Comparison of ENCODE assay signal across 10 cellular contexts in the genomic region with DNA sequence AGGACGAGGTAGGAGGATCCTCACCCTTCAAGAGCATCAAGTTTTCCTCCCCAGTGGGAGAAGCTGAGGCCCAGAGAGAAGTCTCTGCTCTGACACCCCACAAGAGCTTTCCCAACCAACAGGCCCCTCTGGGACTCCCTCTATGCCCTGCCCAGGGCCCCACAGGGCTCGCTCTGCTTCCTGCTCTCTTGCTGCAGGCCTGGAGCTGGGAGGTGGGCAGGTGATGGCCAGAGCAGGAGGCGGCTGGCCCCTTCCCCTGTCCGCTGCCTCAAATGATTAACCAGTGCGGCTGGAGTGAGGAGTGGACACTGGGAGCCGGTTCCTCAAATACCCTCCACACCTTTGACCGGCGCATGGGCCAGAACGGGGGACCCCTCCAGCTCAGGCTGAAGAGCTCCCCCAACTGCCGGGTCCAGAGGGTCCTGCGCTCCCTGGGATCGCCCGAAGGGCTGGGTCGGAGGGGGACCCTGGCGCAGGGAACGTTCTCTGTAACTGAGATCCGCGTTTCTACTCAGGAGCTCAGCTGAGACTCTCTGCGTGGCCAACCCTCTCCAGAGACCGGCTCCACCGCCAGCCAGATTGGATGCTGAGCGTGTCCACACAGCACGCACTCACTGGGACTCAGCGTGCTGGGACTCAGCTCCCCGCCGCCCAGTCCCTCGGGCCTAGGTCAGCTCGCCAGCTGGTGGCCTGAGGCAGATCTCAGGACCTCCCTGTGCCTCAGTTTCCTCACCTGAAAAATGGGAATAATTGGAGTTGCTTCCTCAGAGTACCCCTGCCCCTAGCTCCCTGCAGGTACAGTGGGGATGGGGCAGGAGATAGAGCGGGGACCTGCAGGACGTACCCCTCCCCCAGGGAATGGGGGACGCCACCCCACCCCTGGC. TPM values are rescaled to one million over a fixed set of nuclear protein-coding genes. Genes with fewer than 3 reads are reported as not detected.
DNase-seq lines count a peak whose midpoint lies in the region; ATAC-seq, FAIRE-seq and TF ChIP-seq lines count a peak whose summit lies in the region.
"Had no signal": no experiment of that assay in that cellular context is flagged by ENCODE, and none has a peak within 500 bp of the region (broad histone marks: within the 10 kb centered on the region; RNA-seq: fewer than 3 reads in every experiment).

No MANE protein-coding gene starts in this region.

- no peak overlapping the region for H2AFZ ChIP-seq in PC-3 (ENCODE audit: low read length)
- H2AFZ ChIP-seq in fibroblast of lung (ENCODE audit: low read length), result no peak overlapping the region

- H3K9ac ChIP-seq in PC-3 (ENCODE audit: low read length), result peak overlapping the region; percentile 79
- peak overlapping the region; percentile 7 for H3K9ac ChIP-seq in fibroblast of lung (ENCODE audit: insufficient read depth, low read length)

- BruUV-seq in PC-3 (replicated peaks; lab: Mats Ljungman, UMichigan), result TSS peak; percentile 68

- H3F3A ChIP-seq in PC-3 (ENCODE audit: low read length, unreplicated experiment), result no peaks in the 10 kb centered on the region

- H3K4me2 ChIP-seq in PC-3 (ENCODE audit: low read length), result peak overlapping the region; percentile 86
- peak overlapping the region; percentile 44 for H3K4me2 ChIP-seq in fibroblast of lung (ENCODE audit: extremely low read depth, insufficient read depth, low read length)

- intact Hi-C loops in PC-3 (cut with micrococcal nuclease), result loop anchor here (1.0 to 5.0 kb wide), 2 partner anchors 11 to 74 kb away; no protein-coding TSS in a partner anchor

- H3K36me3 ChIP-seq in PC-3 (ENCODE audit: low read depth, low read length), result no peaks in the 10 kb centered on the region
- H3K36me3 ChIP-seq in fibroblast of lung (ENCODE audit: control insufficient read depth, insufficient read depth, low read length), result no peaks in the 10 kb centered on the region

- H3K27ac ChIP-seq in PC-3 (ENCODE audit: low read length), result peak overlapping the region; percentile 99
- H3K27ac ChIP-seq in fibroblast of lung (ENCODE audit: insufficient read depth, low read length), result no peak overlapping the region

- H3K9me3 Mint-ChIP-seq in activated naive CD4-positive, alpha-beta T cell treated with anti-CD3 and anti-CD28 coated beads, Interleukin-2, amount 50 U/mL, for 72 hours, result no peaks in the 10 kb centered on the region

- H4K20me1 ChIP-seq in PC-3 (ENCODE audit: low read length) (no peaks in the 10 kb centered on the region), fibroblast of lung (ENCODE audit: control insufficient read depth, extremely low read depth, insufficient read depth, low read length) (no peaks in the 10 kb centered on the region)

- POLR2A ChIA-PET in PC-3 (lab: Charles Lee; ENCODE audit: unreplicated experiment), result interaction anchor here (0.6 to 0.7 kb wide), 2 partner anchors 26 to 73 kb away, joined by 6 to 8 read pairs; no protein-coding TSS in a partner anchor

- H3K4me1 ChIP-seq in PC-3 (ENCODE audit: insufficient read depth, low read length) (peaks cover 42% of the 10 kb centered on the region), fibroblast of lung (ENCODE audit: control insufficient read depth, extremely low read depth, insufficient read depth, low read length) (peaks cover 11% of the 10 kb centered on the region)

- CTCF ChIA-PET in PC-3 (lab: Charles Lee), result interaction anchor here (0.6 to 1.0 kb wide), 5 partner anchors 34 to 1072 kb away, joined by 3 to 5 read pairs (median 4); partner anchors contain the start of gene REEP6

- FAIRE-seq in urothelium cell line (lab: Jason Lieb, UNC), result peak; percentile 50

- H3K4me3 ChIP-seq in PC-3 (ENCODE audit: low read length), result peak overlapping the region; percentile 59
- no peak overlapping the region for H3K4me3 ChIP-seq in fibroblast of lung (replicated peaks in 1 of 4; ENCODE audit: control extremely low read depth in 1 of 4, insufficient read depth in 1 of 4, low read depth in 3 of 4, low read length in 4 of 4)

- H3K9me3 ChIP-seq in PC-3 (ENCODE audit: low read length) (no peaks in the 10 kb centered on the region), fibroblast of lung (ENCODE audit: control insufficient read depth, insufficient read depth, low read depth, low read length) (no peaks in the 10 kb centered on the region)

- no peaks in the 10 kb centered on the region for H3K79me2 ChIP-seq in PC-3 (ENCODE audit: low read length)
- H3K79me2 ChIP-seq in fibroblast of lung (ENCODE audit: control insufficient read depth, insufficient read depth, low read length), result no peaks in the 10 kb centered on the region

- no peak overlapping the region for H3K27ac Mint-ChIP-seq in activated naive CD4-positive, alpha-beta T cell treated with anti-CD3 and anti-CD28 coated beads, Interleukin-2, amount 50 U/mL, for 72 hours

- H3K27me3 ChIP-seq in PC-3 (ENCODE audit: low read length) (0 out of 2 replicates have a peak, but pooled peaks cover 4% of the 10 kb centered on the region), fibroblast of lung (ENCODE audit: control insufficient read depth, insufficient read depth, low read length) (peaks cover 34% of the 10 kb centered on the region)

- no peak for DNase-seq in activated naive CD4-positive, alpha-beta T cell treated with anti-CD3 and anti-CD28 coated beads, Interleukin-2, amount 50 U/mL, for 72 hours (ENCODE audit: low spot score in 2 of 2)
- DNase-seq in activated naive CD4-positive, alpha-beta T cell treated with anti-CD3 and anti-CD28 coated beads, Interleukin-2, amount 50 U/mL, for 16 hours, result no peak
- DNase-seq in PC-3 (peak; percentile 68), fibroblast of lung (ENCODE audit: low read depth in 2 of 2) (peak in 1 of 2 donors; percentile 26), urothelium cell line (ENCODE audit: low spot score) (no peak), AML-193 (lab: John Stamatoyannopoulos, UW) (no peak)
- DNase-seq in stimulated activated CD8-positive, alpha-beta memory T cell treated with anti-CD3 and anti-CD28 coated beads, Interleukin-4, amount 100 ng/mL, for 48 hours, result no peak
- DNase-seq in activated effector memory CD4-positive, alpha-beta T cell treated with anti-CD3 and anti-CD28 coated beads, Interleukin-2, amount 50 U/mL, for 16 hours, result no peak
- DNase-seq: midbrain had no signal

- peak; percentile 17 to 54 for ATAC-seq in activated naive CD4-positive, alpha-beta T cell treated with anti-CD3 and anti-CD28 coated beads, Interleukin-2, amount 50 U/mL, for 72 hours
- peak; percentile 47 for ATAC-seq in PC-3

- TF ChIP-seq CTCF in PC-3 (conservative IDR thresholded peaks at IDR 0.05; ENCODE audit: low read depth, low read length) (no peak), fibroblast of lung (conservative IDR thresholded peaks at IDR 0.05 in 1 of 2, IDR thresholded peaks at IDR 0.05 in 1 of 2; ENCODE audit: low read depth in 1 of 2, low read length in 2 of 2) (no peak)

- H3K36me3 Mint-ChIP-seq in activated naive CD4-positive, alpha-beta T cell treated with anti-CD3 and anti-CD28 coated beads, Interleukin-2, amount 50 U/mL, for 72 hours, result no peaks in the 10 kb centered on the region

- no peaks in the 10 kb centered on the region for H3K9me2 ChIP-seq in PC-3 (replicated peaks; ENCODE audit: low read length)

RNA-seq across cellular contexts. Expression of gene ONECUT3, which starts 6.7 kb away (rescaled TPM):
- total RNA-seq in activated naive CD4-positive, alpha-beta T cell treated with anti-CD3 and anti-CD28 coated beads, Interleukin-2, amount 50 U/mL, for 72 hours, result not detected
- total RNA-seq in PC-3 (2014; rRNA removed) (1.4 and 2.0 TPM in 2 replicates), fibroblast of lung (not detected in 2 replicates)
- polyA plus RNA-seq in fibroblast of lung, result not detected in 2 replicates
- not detected in 2 replicates for polyA plus RNA-seq in fibroblast of lung (2012)
- polyA minus RNA-seq in fibroblast of lung (ENCODE audit: low replicate concordance), result not detected in 2 replicates
- total RNA-seq: NCI-H460 had no signal
